Comparison of ENCODE assay signal across 8 cellular contexts in the genomic region with DNA sequence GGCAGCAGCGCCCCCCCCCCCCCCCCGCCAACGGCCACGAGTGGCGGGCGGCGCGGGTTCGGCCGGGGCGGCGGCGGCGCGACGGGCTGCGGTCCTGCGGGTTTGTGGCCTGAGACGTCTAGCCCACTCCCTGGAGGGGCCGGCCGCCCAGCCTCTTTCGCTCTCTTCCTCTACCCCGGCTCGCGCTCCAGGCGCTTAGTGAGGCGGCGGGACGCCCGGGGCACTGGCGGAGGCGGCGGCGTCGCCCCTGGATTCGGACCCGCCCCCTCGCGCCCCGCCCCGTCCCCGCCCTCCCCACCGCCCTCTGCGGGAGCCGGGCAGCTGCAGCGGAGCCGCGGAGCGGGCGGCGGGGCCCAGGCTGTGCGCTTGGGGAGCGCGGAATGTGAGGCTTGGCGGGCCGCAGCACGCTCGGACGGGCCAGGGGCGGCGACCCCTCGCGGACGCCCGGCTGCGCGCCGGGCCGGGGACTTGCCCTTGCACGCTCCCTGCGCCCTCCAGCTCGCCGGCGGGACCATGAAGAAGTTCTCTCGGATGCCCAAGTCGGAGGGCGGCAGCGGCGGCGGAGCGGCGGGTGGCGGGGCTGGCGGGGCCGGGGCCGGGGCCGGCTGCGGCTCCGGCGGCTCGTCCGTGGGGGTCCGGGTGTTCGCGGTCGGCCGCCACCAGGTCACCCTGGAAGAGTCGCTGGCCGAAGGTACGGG. TPM values are rescaled to one million over a fixed set of nuclear protein-coding genes. Genes with fewer than 3 reads are reported as not detected.
A peak's percentile ranks its signal among the peaks of the same experiment; 100 is the strongest.
DNase-seq lines count a peak whose midpoint lies in the region; ATAC-seq and TF ChIP-seq lines count a peak whose summit lies in the region.

A gene (plus strand): TSS at position 320 of the 698 bp plus-strand sequence. CDS start 194 bp downstream, at position 514.

- CTCF ChIA-PET in Panc1 (lab: Charles Lee) = no interaction called here

- H2AFZ ChIP-seq in fibroblast of lung (ENCODE audit: low read length) = peak within 1 kb of the TSS; percentile 89

- H3K36me3 Mint-ChIP-seq in natural killer cell = no peaks in the 10 kb centered on the region

- intact Hi-C loops in Panc1 (cut with micrococcal nuclease; ENCODE audit: unreplicated experiment) (no loop called here), natural killer cell (cut with micrococcal nuclease) (no loop called here)

- no peaks in the 10 kb centered on the region for H3K27me3 Mint-ChIP-seq in natural killer cell (ENCODE audit: low read depth in 2 of 2)

- H3K9ac ChIP-seq in fibroblast of lung (ENCODE audit: insufficient read depth, low read length) = peak within 1 kb of the TSS; percentile 98

- BruUV-seq in Panc1 (replicated peaks; lab: Mats Ljungman, UMichigan) = no TSS peak

- no peaks in the 10 kb centered on the region for H3K27me3 ChIP-seq in Panc1 (ENCODE audit: control insufficient read depth, insufficient read depth, low read length)
- no peaks in the 10 kb centered on the region for H3K27me3 ChIP-seq in fibroblast of lung (ENCODE audit: control insufficient read depth, insufficient read depth, low read length)

- POLR2A ChIA-PET in Panc1 (lab: Charles Lee) = no interaction called here

- H3K27ac Mint-ChIP-seq in natural killer cell = peak within 1 kb of the TSS; percentile 84 to 92

- in situ Hi-C loops in Panc1 (cut with HindIII; ENCODE audit: low pct_unique_long_range_greater_than_20kb, low sequenced_read_pairs) = no loop called here

- H3K4me3 Mint-ChIP-seq in natural killer cell = peak within 1 kb of the TSS; percentile 93

- peaks cover 12 to 22% of the 10 kb centered on the region in 2 donors for H3K4me1 Mint-ChIP-seq in natural killer cell

- H3K79me2 ChIP-seq in fibroblast of lung (ENCODE audit: control insufficient read depth, insufficient read depth, low read length) = peaks cover 49% of the 10 kb centered on the region

- peak within 1 kb of the TSS; percentile 98 for H3K27ac ChIP-seq in Panc1 (ENCODE audit: low read length)
- H3K27ac ChIP-seq in fibroblast of lung (ENCODE audit: insufficient read depth, low read length) = peak within 1 kb of the TSS; percentile 99

- H3K36me3 ChIP-seq in Panc1 (ENCODE audit: control insufficient read depth, insufficient read depth, low read length) (no peaks in the 10 kb centered on the region; the same call in 1 of the 2 replicates), fibroblast of lung (ENCODE audit: control insufficient read depth, insufficient read depth, low read length) (no peaks in the 10 kb centered on the region)

- ATAC-seq in GM19351 (IDR thresholded peaks at IDR 0.05; ENCODE audit: unreplicated experiment) = peak; percentile 61
- peak; percentile 31 for ATAC-seq in HG03469 (IDR thresholded peaks at IDR 0.05; ENCODE audit: unreplicated experiment)
- ATAC-seq in Panc1 = peak; percentile 95
- ATAC-seq in natural killer cell = peak; percentile 68 to 87 (median 79)

- H3K4me3 ChIP-seq in Panc1 (ENCODE audit: low read depth in 2 of 2, low read length in 2 of 2) = peak within 1 kb of the TSS; percentile 83 to 95
- peak within 1 kb of the TSS; percentile 88 to 93 (median 91) for H3K4me3 ChIP-seq in fibroblast of lung (replicated peaks in 1 of 4; ENCODE audit: control extremely low read depth in 1 of 4, insufficient read depth in 1 of 4, low read depth in 3 of 4, low read length in 4 of 4)

- peak; percentile 74 for DNase-seq in COR-L47 (lab: John Stamatoyannopoulos, UW)
- DNase-seq in Panc1 (ENCODE audit: low read depth, low spot score) = no peak
- DNase-seq in activated T-helper 1 cell treated with anti-CD3 and anti-CD28 coated beads, Interleukin-2, amount 50 U/mL, for 16 hours (ENCODE audit: low read depth in 1 of 2, low spot score in 1 of 2) = peak; percentile 59 to 70
- peak; percentile 70 to 73 for DNase-seq in fibroblast of lung (ENCODE audit: low read depth in 2 of 2)
- DNase-seq in natural killer cell = no peak
- DNase-seq in stimulated activated naive CD4-positive, alpha-beta T cell treated with Interleukin-2 at 50 U/mL for 16 hours (lab: John Stamatoyannopoulos, UW) = peak; percentile 85

- H3K9me3 ChIP-seq in Panc1 (ENCODE audit: control insufficient read depth, insufficient read depth, low read depth, low read length) (no peaks in the 10 kb centered on the region), fibroblast of lung (ENCODE audit: control insufficient read depth, insufficient read depth, low read depth, low read length) (no peaks in the 10 kb centered on the region)

- H3K9me3 Mint-ChIP-seq in natural killer cell = no peaks in the 10 kb centered on the region

- TF ChIP-seq CTCF in Panc1 (IDR thresholded peaks at IDR 0.05) = no peak
- no peak for TF ChIP-seq CTCF in fibroblast of lung (conservative IDR thresholded peaks at IDR 0.05 in 1 of 2, IDR thresholded peaks at IDR 0.05 in 1 of 2; ENCODE audit: low read depth in 1 of 2, low read length in 2 of 2)
- no peak for TF ChIP-seq CTCF in natural killer cell (IDR thresholded peaks at IDR 0.05)

- peaks cover 5% of the 10 kb centered on the region for H4K20me1 ChIP-seq in fibroblast of lung (ENCODE audit: control insufficient read depth, extremely low read depth, insufficient read depth, low read length)

- H3K4me2 ChIP-seq in fibroblast of lung (ENCODE audit: extremely low read depth, insufficient read depth, low read length) = peak within 1 kb of the TSS; percentile 97

- H3K4me1 ChIP-seq in Panc1 (ENCODE audit: control insufficient read depth, insufficient read depth, low read length) (peaks cover 20% of the 10 kb centered on the region), fibroblast of lung (ENCODE audit: control insufficient read depth, extremely low read depth, insufficient read depth, low read length) (peaks cover 5% of the 10 kb centered on the region)

RNA-seq across cellular contexts. Expression of the gene that starts here (rescaled TPM):
- total RNA-seq in Panc1 (2021; ENCODE audit: unreplicated experiment) (23.3 TPM), fibroblast of lung (54.8 and 62.7 TPM in 2 replicates), natural killer cell (10 to 100 TPM; 10.1 to 13.5 (median 11.7) TPM)
- polyA plus RNA-seq in Panc1 (2012; ENCODE audit: insufficient read length) = 3.1 TPM
- 75.1 and 126 TPM in 2 replicates for polyA plus RNA-seq in fibroblast of lung
- 32.3 and 54.7 TPM in 2 replicates for polyA plus RNA-seq in fibroblast of lung (2012)
- polyA minus RNA-seq in fibroblast of lung (ENCODE audit: low replicate concordance) = 24.2 and 28.7 TPM in 2 replicates

Comparison
In these comparisons a context has a peak if more than half of its experiments do, and no peak if none do; other contexts are left out.
1. DNase-seq: peak in COR-L47 (single experiment), activated T-helper 1 cell treated with anti-CD3 and anti-CD28 coated beads, Interleukin-2, amount 50 U/mL, for 16 hours (2 of 2), fibroblast of lung (2 of 2) and stimulated activated naive CD4-positive, alpha-beta T cell treated with Interleukin-2 at 50 U/mL for 16 hours (single experiment); none in Panc1 (single experiment) and natural killer cell (single experiment).
2. ATAC-seq: peak in every context shown above with its lines; median percentile 95 in Panc1; 79 in natural killer cell; 61 in GM19351; 31 in HG03469.